ENCODE assay signal across 1 cellular context in genomic region chr6:16332175-16332542, GRCh38.
TF ChIP-seq lines count a peak whose summit lies in the region.

No MANE protein-coding gene starts in this region.

TF ChIP-seq in K562, 482 proteins besides CTCF, POLR2A, EP300 and RAD21 (continued from another document and continues in another):
- TF ChIP-seq CHD7 (IDR thresholded peaks at IDR 0.05; ENCODE audit: low read depth, low read length) (no peak), DEAF1 (CRISPR knock-in tag; IDR thresholded peaks at IDR 0.05) (peak; percentile 95), MYC (IDR thresholded peaks at IDR 0.05; ENCODE audit: low read depth, low read length) (no peak), MYC (CRISPR knock-in tag; IDR thresholded peaks at IDR 0.05; ENCODE audit: borderline replicate concordance, low read depth) (no peak), JUND (IDR thresholded peaks at IDR 0.05; ENCODE audit: borderline replicate concordance, low read depth, low read length) (0 out of 2 replicates have a peak, but pooled peaks have one; percentile 57), JUND (tag; IDR thresholded peaks at IDR 0.05; ENCODE audit: borderline replicate concordance, low read depth, low read length) (no peak; the same call in 2 of the 3 replicates), TAF1 (IDR thresholded peaks at IDR 0.05; ENCODE audit: control insufficient read depth, extremely low read depth, insufficient read depth, low read length, severe bottlenecking) (no peak), ZNF239 (CRISPR knock-in tag; IDR thresholded peaks at IDR 0.05) (no peak), SMC3 (conservative IDR thresholded peaks at IDR 0.05; ENCODE audit: insufficient read depth, low read depth, low read length) (peak; percentile 82), CC2D1A (IDR thresholded peaks at IDR 0.05) (peak; percentile 85), SMAD1 (IDR thresholded peaks at IDR 0.05; ENCODE audit: low read depth, low read length, partially characterized antibody) (peak; percentile 31), POLR3A (IDR thresholded peaks at IDR 0.05; ENCODE audit: borderline replicate concordance, extremely low read depth, insufficient read depth, insufficient read length) (no peak), ZBTB17 (CRISPR knock-in tag; IDR thresholded peaks at IDR 0.05) (no peak), HMGXB4 (CRISPR knock-in tag; IDR thresholded peaks at IDR 0.05) (no peak), FOXA3 (CRISPR knock-in tag; conservative IDR thresholded peaks at IDR 0.05 in 1 of 2, IDR thresholded peaks at IDR 0.05 in 1 of 2) (no peak), ZNF79 (CRISPR knock-in tag; IDR thresholded peaks at IDR 0.05; ENCODE audit: low read depth) (peak; percentile 99), CREM (IDR thresholded peaks at IDR 0.05; ENCODE audit: low read depth) (peak; percentile 20; the same call in 1 of the 2 replicates), FOXK2 (conservative IDR thresholded peaks at IDR 0.05 in 1 of 2, IDR thresholded peaks at IDR 0.05 in 1 of 2; ENCODE audit: low read depth in 2 of 2) (peak; percentile 53 to 66; a peak in 1 of 4 replicates), ATF3 (IDR thresholded peaks at IDR 0.05) (no peak; the same call in 1 of the 2 replicates), ATF3 (CRISPR knock-in tag; conservative IDR thresholded peaks at IDR 0.05) (no peak), ATF7 (IDR thresholded peaks at IDR 0.05) (peak; percentile 63), HNRNPUL1 (IDR thresholded peaks at IDR 0.05; ENCODE audit: low read length) (no peak), CHD4 (IDR thresholded peaks at IDR 0.05; ENCODE audit: insufficient read depth, insufficient replicate concordance, low read depth, low read length, poor library complexity, severe bottlenecking) (no peak), ELF4 (CRISPR knock-in tag; IDR thresholded peaks at IDR 0.05) (0 out of 2 replicates have a peak, but pooled peaks have one; percentile 41), TBL1XR1 (IDR thresholded peaks at IDR 0.05; ENCODE audit: low read length in 2 of 2) (0 out of 4 replicates have a peak, but pooled peaks of 1 of the 2 experiments have one; percentile 16), KDM2B (CRISPR knock-in tag; IDR thresholded peaks at IDR 0.05) (no peak), ZNF41 (CRISPR knock-in tag; conservative IDR thresholded peaks at IDR 0.05) (0 out of 2 replicates have a peak, but pooled peaks have one; percentile 18), ARNT (IDR thresholded peaks at IDR 0.05) (0 out of 4 replicates have a peak, but pooled peaks of 1 of the 2 experiments have one; percentile 24), CHD2 (IDR thresholded peaks at IDR 0.05; ENCODE audit: low read depth, low read length) (no peak), GATA2 (CRISPR knock-in tag; IDR thresholded peaks at IDR 0.05) (peak; percentile 72), CBX1 (IDR thresholded peaks at IDR 0.05; ENCODE audit: low read depth) (no peak), ZFP36 (IDR thresholded peaks at IDR 0.05; ENCODE audit: low read depth, low read length, partially characterized antibody) (no peak), TAL1 (IDR thresholded peaks at IDR 0.05) (0 out of 2 replicates have a peak, but pooled peaks have one; percentile 12), ZNF133 (CRISPR knock-in tag; IDR thresholded peaks at IDR 0.05) (no peak), PTRF (tag; IDR thresholded peaks at IDR 0.05) (no peak)
